Comparison of ENCODE assay signal across 11 cellular contexts in the genomic region with DNA sequence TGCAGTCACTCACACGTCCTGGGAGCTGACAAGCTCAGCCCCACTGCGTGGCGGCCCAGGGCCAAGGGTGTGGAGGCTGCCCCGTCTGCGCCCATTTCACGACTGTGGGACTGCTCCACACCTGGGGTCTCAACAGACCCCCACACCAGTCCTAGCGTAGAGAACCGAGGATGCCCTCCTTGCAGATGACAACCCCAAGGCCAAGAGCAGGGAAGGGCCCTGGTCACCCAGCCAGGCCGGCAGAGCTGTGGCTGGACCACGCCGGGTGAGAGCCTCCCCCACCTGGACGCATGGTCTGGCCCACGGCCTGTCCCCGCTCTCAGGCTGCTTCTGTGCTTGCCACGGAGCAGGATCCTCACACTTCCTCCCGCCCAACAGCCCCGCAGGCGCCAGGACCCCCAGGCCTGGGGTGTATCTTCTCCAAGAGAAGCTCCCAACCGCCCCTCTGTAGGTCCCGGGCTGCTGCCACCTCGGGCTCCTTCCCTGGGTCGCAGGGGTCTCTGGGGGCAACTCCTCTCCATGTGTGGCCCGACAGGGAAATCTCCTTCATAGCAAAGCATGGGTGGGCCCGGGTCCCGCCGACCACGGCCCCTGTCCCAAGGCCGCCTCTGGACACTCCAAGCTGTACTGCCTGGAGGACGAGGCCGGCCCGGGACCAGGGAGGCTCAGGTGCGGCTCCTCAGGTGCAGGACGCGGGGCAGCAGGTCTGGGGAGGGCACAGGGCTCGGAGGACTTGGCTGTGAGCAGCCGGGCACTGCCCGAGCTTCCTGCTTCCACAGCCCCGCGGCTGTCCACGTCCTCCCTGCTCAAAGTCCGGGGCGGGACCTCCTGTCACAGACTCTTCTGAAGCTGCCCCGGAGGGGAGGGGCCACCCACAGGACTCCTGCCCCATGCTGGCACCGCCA.
DNase-seq lines count a peak whose midpoint lies in the region; ATAC-seq and TF ChIP-seq lines count a peak whose summit lies in the region.
"Had no signal": no experiment of that assay in that cellular context is flagged by ENCODE, and none has a peak within 500 bp of the region (broad histone marks: within the 10 kb centered on the region; RNA-seq: fewer than 3 reads in every experiment).

No MANE protein-coding gene starts in this region.

- H3K27me3 ChIP-seq in ACC112 (ENCODE audit: insufficient read depth, low read length) (peaks cover 33% of the 10 kb centered on the region), IMR-90 (ENCODE audit: control insufficient read depth, insufficient read depth, low read length) (peaks cover 54% of the 10 kb centered on the region; the same call in 1 of the 2 replicates), neural progenitor cell (peaks cover 22% of the 10 kb centered on the region)

- in situ Hi-C loops in IMR-90 (cut with MboI; ENCODE audit: low sequenced_read_pairs): no loop called here

- H3K4me1 Mint-ChIP-seq in neural progenitor cell: peaks cover 13% of the 10 kb centered on the region

- H3F3A ChIP-seq in neural progenitor cell (ENCODE audit: low read depth): peaks cover 15% of the 10 kb centered on the region

- CTCF ChIA-PET in IMR-90 (lab: Yijun Ruan, JAX): no interaction called here

- POLR2A ChIA-PET in IMR-90 (lab: Charles Lee; ENCODE audit: unreplicated experiment): no interaction called here

- H4K20me1 ChIP-seq in IMR-90 (ENCODE audit: insufficient read depth, low read length): no peaks in the 10 kb centered on the region
- no peaks in the 10 kb centered on the region for H4K20me1 ChIP-seq in neural progenitor cell (ENCODE audit: low read depth)

- no peaks in the 10 kb centered on the region for H3K79me1 ChIP-seq in IMR-90 (ENCODE audit: low read depth in 1 of 2, low read length in 2 of 2)

- DNase-seq in IMR-90 (no peak), glomerular visceral epithelial cell (ENCODE audit: extremely low spot score) (peak; percentile 35), neural progenitor cell (ENCODE audit: low spot score) (peak; percentile 39), T-helper 9 cell (no peak)
- DNase-seq: NCI-H1930 had no signal

- H3K9me1 ChIP-seq in IMR-90 (ENCODE audit: insufficient read depth, low read length): no peaks in the 10 kb centered on the region

- H3K4me3 Mint-ChIP-seq in neural progenitor cell: no peak overlapping the region
- H3K4me3 Mint-ChIP-seq: dendritic cell treated with granulocyte-macrophage colony-stimulating factor and Interleukin-4, amounts not matched to agents 40 ng/mL and 50 ng/mL, for 4 days had no signal

- H3K4me2 ChIP-seq in IMR-90 (ENCODE audit: low read depth, low read length) (no peak overlapping the region), neural progenitor cell (peak overlapping the region; percentile 80)

- H4K5ac ChIP-seq in IMR-90 (ENCODE audit: low read depth, low read length): no peak overlapping the region

- H2BK15ac ChIP-seq in IMR-90 (ENCODE audit: low read depth, low read length): no peak overlapping the region

- no peaks in the 10 kb centered on the region for H3K79me2 ChIP-seq in ACC112 (ENCODE audit: control insufficient read depth, insufficient read depth, low read length, unreplicated experiment)
- H3K79me2 ChIP-seq in neural progenitor cell (ENCODE audit: low read depth): no peaks in the 10 kb centered on the region

- no peak overlapping the region for H2BK20ac ChIP-seq in IMR-90 (ENCODE audit: low read depth, low read length)

- H3K4me1 ChIP-seq in ACC112 (ENCODE audit: control insufficient read depth, insufficient read depth, low read length, unreplicated experiment) (no peaks in the 10 kb centered on the region), IMR-90 (ENCODE audit: control insufficient read depth, insufficient read depth, low read length) (no peaks in the 10 kb centered on the region), neural progenitor cell (peaks cover 15% of the 10 kb centered on the region)

- H3K9me3 Mint-ChIP-seq in neural progenitor cell: peaks cover 5% of the 10 kb centered on the region

- intact Hi-C loops in IMR-90 (cut with micrococcal nuclease): no loop called here

- dilution Hi-C loops in IMR-90 (cut with HindIII; ENCODE audit: low sequenced_read_pairs, unreplicated experiment): no loop called here

- peak; percentile 40; the same call in 1 of the 2 replicates for ATAC-seq in IMR-90 (ENCODE audit: low read depth)
- ATAC-seq in HG03159 (IDR thresholded peaks at IDR 0.05; ENCODE audit: unreplicated experiment): no peak
- ATAC-seq in GM21717 (IDR thresholded peaks at IDR 0.05; ENCODE audit: unreplicated experiment): no peak
- no peak for ATAC-seq in HG03045 (IDR thresholded peaks at IDR 0.05; ENCODE audit: unreplicated experiment)

- H2AK5ac ChIP-seq in IMR-90 (ENCODE audit: low read depth, low read length): no peak overlapping the region

- H3K36me3 ChIP-seq in ACC112 (ENCODE audit: insufficient read depth, low read length) (no peaks in the 10 kb centered on the region), IMR-90 (ENCODE audit: control insufficient read depth, insufficient read depth, low read length) (no peaks in the 10 kb centered on the region), neural progenitor cell (no peaks in the 10 kb centered on the region)

- H2BK5ac ChIP-seq in IMR-90 (ENCODE audit: low read depth, low read length, poor library complexity, severe bottlenecking): no peak overlapping the region

- no peak overlapping the region for H3K18ac ChIP-seq in IMR-90 (ENCODE audit: low read depth, low read length)

- H3K27me3 Mint-ChIP-seq in neural progenitor cell (ENCODE audit: insufficient read depth, low read depth): peaks cover 15% of the 10 kb centered on the region

- no peak overlapping the region for H4K91ac ChIP-seq in IMR-90 (ENCODE audit: insufficient read depth, low read depth, low read length)

- no peak overlapping the region for H3K27ac Mint-ChIP-seq in neural progenitor cell
- H3K27ac Mint-ChIP-seq: dendritic cell treated with granulocyte-macrophage colony-stimulating factor and Interleukin-4, amounts not matched to agents 40 ng/mL and 50 ng/mL, for 4 days had no signal

- TF ChIP-seq CTCF in IMR-90 (conservative IDR thresholded peaks at IDR 0.05; ENCODE audit: low read depth, low read length): no peak
- TF ChIP-seq CTCF in neural progenitor cell (IDR thresholded peaks at IDR 0.05): no peak

- no peak for TF ChIP-seq POLR2A in IMR-90 (IDR thresholded peaks at IDR 0.05; ENCODE audit: low read depth, low read length)

- no TSS peak for BruUV-seq in IMR-90 (replicated peaks; lab: Mats Ljungman, UMichigan)

- no peak overlapping the region for H2BK120ac ChIP-seq in IMR-90 (ENCODE audit: low read depth, low read length)

- WGBS in IMR-90 (ENCODE audit: extremely low coverage in 2 of 2, insufficient read length in 1 of 2), 2 experiments: 83% methylated on average over 14 of the region's 44 CpGs; no CpG with 5 or more reads in 1 of the 2 experiments

- H2AK9ac ChIP-seq in IMR-90 (replicated peaks; ENCODE audit: low read depth, low read length, poor library complexity): peak overlapping the region; percentile 39

- H3K4ac ChIP-seq in IMR-90 (ENCODE audit: low read depth, low read length): no peak overlapping the region

- no peak overlapping the region for H3K56ac ChIP-seq in IMR-90 (ENCODE audit: extremely low read depth, insufficient read depth, low read length)

- no peak for TF ChIP-seq RAD21 in IMR-90 (IDR thresholded peaks at IDR 0.05; ENCODE audit: low read length)

- H3K4me3 ChIP-seq in ACC112 (ENCODE audit: low read depth, low read length) (peak overlapping the region; percentile 66), IMR-90 (ENCODE audit: insufficient read depth, low read depth, low read length) (no peak overlapping the region), neural progenitor cell (no peak overlapping the region)

- H3K9ac ChIP-seq in IMR-90 (ENCODE audit: low read depth, low read length): no peak overlapping the region
- no peak overlapping the region for H3K9ac ChIP-seq in neural progenitor cell

- no peak overlapping the region for H3K23ac ChIP-seq in IMR-90 (ENCODE audit: low read depth, low read length)

- H3K36me3 Mint-ChIP-seq in neural progenitor cell: no peaks in the 10 kb centered on the region

- no peaks in the 10 kb centered on the region for H3K9me3 ChIP-seq in IMR-90 (ENCODE audit: control insufficient read depth, insufficient read depth, low read length)
- H3K9me3 ChIP-seq in neural progenitor cell (ENCODE audit: low read depth): no peaks in the 10 kb centered on the region

- no peak overlapping the region for H3K27ac ChIP-seq in ACC112 (ENCODE audit: low read depth, low read length)
- no peak overlapping the region for H3K27ac ChIP-seq in IMR-90 (ENCODE audit: insufficient read depth, low read length)
- no peak overlapping the region for H3K27ac ChIP-seq in neural progenitor cell
- H3K27ac ChIP-seq: HL-60 had no signal

- H2AFZ ChIP-seq in ACC112 (ENCODE audit: low read length, unreplicated experiment) (peak overlapping the region; percentile 14), IMR-90 (replicated peaks; ENCODE audit: low read length, poor library complexity) (no peak overlapping the region), neural progenitor cell (replicated peaks) (no peak overlapping the region)

- H4K8ac ChIP-seq in IMR-90 (ENCODE audit: low read depth in 2 of 2, low read length in 2 of 2): no peak overlapping the region

- H3K14ac ChIP-seq in IMR-90 (replicated peaks; ENCODE audit: low read depth, low read length): no peak overlapping the region

TF ChIP-seq in IMR-90, 13 proteins besides CTCF, POLR2A, EP300 and RAD21 (continues in another document):
- no peak for TF ChIP-seq CHD1 (IDR thresholded peaks at IDR 0.05; ENCODE audit: low read depth, low read length)
- no peak for TF ChIP-seq CEBPB (IDR thresholded peaks at IDR 0.05; ENCODE audit: low read depth, low read length)
- no peak for TF ChIP-seq NFE2L2 (IDR thresholded peaks at IDR 0.05; ENCODE audit: low read depth, low read length)
- TF ChIP-seq SMC3 (IDR thresholded peaks at IDR 0.05; ENCODE audit: low read depth, low read length): no peak
- no peak for TF ChIP-seq RFX5 (IDR thresholded peaks at IDR 0.05; ENCODE audit: low read depth, low read length)
- TF ChIP-seq, protein P1, sequence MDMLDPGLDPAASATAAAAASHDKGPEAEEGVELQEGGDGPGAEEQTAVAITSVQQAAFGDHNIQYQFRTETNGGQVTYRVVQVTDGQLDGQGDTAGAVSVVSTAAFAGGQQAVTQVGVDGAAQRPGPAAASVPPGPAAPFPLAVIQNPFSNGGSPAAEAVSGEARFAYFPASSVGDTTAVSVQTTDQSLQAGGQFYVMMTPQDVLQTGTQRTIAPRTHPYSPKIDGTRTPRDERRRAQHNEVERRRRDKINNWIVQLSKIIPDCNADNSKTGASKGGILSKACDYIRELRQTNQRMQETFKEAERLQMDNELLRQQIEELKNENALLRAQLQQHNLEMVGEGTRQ (IDR thresholded peaks at IDR 0.05; ENCODE audit: low read depth, low read length): no peak

Comparison
In these comparisons a context has a peak if more than half of its experiments do, and no peak if none do; other contexts are left out.
1. DNase-seq: peak in glomerular visceral epithelial cell (single experiment) and neural progenitor cell (single experiment); none in IMR-90 (single experiment) and T-helper 9 cell (single experiment).